Comparison of ENCODE assay signal across 1 cellular context in genomic region chr19:49580264-49581006, GRCh38.
A peak's percentile ranks its signal among the peaks of the same experiment; 100 is the strongest.
TF ChIP-seq lines count a peak whose summit lies in the region.

A gene with protein sequence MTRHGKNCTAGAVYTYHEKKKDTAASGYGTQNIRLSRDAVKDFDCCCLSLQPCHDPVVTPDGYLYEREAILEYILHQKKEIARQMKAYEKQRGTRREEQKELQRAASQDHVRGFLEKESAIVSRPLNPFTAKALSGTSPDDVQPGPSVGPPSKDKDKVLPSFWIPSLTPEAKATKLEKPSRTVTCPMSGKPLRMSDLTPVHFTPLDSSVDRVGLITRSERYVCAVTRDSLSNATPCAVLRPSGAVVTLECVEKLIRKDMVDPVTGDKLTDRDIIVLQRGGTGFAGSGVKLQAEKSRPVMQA (minus strand): TSS chr19:49580556. CDS start chr19:49560691, 19,865 bp downstream.

TF ChIP-seq in HepG2, 621 proteins besides CTCF, POLR2A, EP300 and RAD21 (continued from another document and continues in another):
- TF ChIP-seq ZNF710 (CRISPR knock-in tag; IDR thresholded peaks at IDR 0.05; ENCODE audit: borderline replicate concordance): peak; percentile 69; the same call in 1 of the 2 replicates
- no peak for TF ChIP-seq PTBP1 (IDR thresholded peaks at IDR 0.05; ENCODE audit: low read depth, low read length, poor library complexity, severe bottlenecking)
- no peak for TF ChIP-seq ZNF570 (CRISPR knock-in tag; IDR thresholded peaks at IDR 0.05; ENCODE audit: borderline replicate concordance)
- TF ChIP-seq MED1 (CRISPR knock-in tag; IDR thresholded peaks at IDR 0.05): peak; percentile 75
- peak; percentile 53 for TF ChIP-seq ZNF18 (CRISPR knock-in tag; IDR thresholded peaks at IDR 0.05; ENCODE audit: insufficient replicate concordance)
- peak; percentile 81; the same call in 1 of the 2 replicates for TF ChIP-seq ZFP82 (CRISPR knock-in tag; IDR thresholded peaks at IDR 0.05; ENCODE audit: borderline replicate concordance)
- TF ChIP-seq, protein P1, sequence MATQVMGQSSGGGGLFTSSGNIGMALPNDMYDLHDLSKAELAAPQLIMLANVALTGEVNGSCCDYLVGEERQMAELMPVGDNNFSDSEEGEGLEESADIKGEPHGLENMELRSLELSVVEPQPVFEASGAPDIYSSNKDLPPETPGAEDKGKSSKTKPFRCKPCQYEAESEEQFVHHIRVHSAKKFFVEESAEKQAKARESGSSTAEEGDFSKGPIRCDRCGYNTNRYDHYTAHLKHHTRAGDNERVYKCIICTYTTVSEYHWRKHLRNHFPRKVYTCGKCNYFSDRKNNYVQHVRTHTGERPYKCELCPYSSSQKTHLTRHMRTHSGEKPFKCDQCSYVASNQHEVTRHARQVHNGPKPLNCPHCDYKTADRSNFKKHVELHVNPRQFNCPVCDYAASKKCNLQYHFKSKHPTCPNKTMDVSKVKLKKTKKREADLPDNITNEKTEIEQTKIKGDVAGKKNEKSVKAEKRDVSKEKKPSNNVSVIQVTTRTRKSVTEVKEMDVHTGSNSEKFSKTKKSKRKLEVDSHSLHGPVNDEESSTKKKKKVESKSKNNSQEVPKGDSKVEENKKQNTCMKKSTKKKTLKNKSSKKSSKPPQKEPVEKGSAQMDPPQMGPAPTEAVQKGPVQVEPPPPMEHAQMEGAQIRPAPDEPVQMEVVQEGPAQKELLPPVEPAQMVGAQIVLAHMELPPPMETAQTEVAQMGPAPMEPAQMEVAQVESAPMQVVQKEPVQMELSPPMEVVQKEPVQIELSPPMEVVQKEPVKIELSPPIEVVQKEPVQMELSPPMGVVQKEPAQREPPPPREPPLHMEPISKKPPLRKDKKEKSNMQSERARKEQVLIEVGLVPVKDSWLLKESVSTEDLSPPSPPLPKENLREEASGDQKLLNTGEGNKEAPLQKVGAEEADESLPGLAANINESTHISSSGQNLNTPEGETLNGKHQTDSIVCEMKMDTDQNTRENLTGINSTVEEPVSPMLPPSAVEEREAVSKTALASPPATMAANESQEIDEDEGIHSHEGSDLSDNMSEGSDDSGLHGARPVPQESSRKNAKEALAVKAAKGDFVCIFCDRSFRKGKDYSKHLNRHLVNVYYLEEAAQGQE (IDR thresholded peaks at IDR 0.05; ENCODE audit: borderline replicate concordance in 1 of 2, low read depth in 1 of 2, low read length in 2 of 2): no peak; a peak in 1 of 4 replicates
- TF ChIP-seq ZNF567 (CRISPR knock-in tag; IDR thresholded peaks at IDR 0.05; ENCODE audit: borderline replicate concordance): 0 out of 2 replicates have a peak, but pooled peaks have one; percentile 57
- no peak for TF ChIP-seq ZIK1 (CRISPR knock-in tag; IDR thresholded peaks at IDR 0.05; ENCODE audit: borderline replicate concordance, low read depth)
- no peak for TF ChIP-seq HNF4G (IDR thresholded peaks at IDR 0.05; ENCODE audit: borderline replicate concordance, low read depth, low read length)
- TF ChIP-seq HNF4G (CRISPR knock-in tag; IDR thresholded peaks at IDR 0.05; ENCODE audit: borderline replicate concordance, low read depth): no peak
- no peak for TF ChIP-seq CSRNP1 (CRISPR knock-in tag; IDR thresholded peaks at IDR 0.05)
- TF ChIP-seq MYNN (CRISPR knock-in tag; IDR thresholded peaks at IDR 0.05; ENCODE audit: low read depth): 0 out of 2 replicates have a peak, but pooled peaks have one; percentile 45
- TF ChIP-seq XRCC5 (optimal IDR thresholded peaks at IDR 0.05; ENCODE audit: low read length): peak; percentile 98
- peak; percentile 73; the same call in 1 of the 2 replicates for TF ChIP-seq KLF11 (CRISPR knock-in tag; IDR thresholded peaks at IDR 0.05)
- TF ChIP-seq ZGPAT (CRISPR knock-in tag; IDR thresholded peaks at IDR 0.05): peak; percentile 82
- TF ChIP-seq, protein P2, sequence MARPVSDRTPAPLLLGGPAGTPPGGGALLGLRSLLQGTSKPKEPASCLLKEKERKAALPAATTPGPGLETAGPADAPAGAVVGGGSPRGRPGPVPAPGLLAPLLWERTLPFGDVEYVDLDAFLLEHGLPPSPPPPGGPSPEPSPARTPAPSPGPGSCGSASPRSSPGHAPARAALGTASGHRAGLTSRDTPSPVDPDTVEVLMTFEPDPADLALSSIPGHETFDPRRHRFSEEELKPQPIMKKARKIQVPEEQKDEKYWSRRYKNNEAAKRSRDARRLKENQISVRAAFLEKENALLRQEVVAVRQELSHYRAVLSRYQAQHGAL (CRISPR knock-in tag; IDR thresholded peaks at IDR 0.05; ENCODE audit: not compliant biosample characterization): no peak
- 0 out of 2 replicates have a peak, but pooled peaks have one; percentile 55 for TF ChIP-seq SSRP1 (CRISPR knock-in tag; IDR thresholded peaks at IDR 0.05)
- TF ChIP-seq, protein P3, sequence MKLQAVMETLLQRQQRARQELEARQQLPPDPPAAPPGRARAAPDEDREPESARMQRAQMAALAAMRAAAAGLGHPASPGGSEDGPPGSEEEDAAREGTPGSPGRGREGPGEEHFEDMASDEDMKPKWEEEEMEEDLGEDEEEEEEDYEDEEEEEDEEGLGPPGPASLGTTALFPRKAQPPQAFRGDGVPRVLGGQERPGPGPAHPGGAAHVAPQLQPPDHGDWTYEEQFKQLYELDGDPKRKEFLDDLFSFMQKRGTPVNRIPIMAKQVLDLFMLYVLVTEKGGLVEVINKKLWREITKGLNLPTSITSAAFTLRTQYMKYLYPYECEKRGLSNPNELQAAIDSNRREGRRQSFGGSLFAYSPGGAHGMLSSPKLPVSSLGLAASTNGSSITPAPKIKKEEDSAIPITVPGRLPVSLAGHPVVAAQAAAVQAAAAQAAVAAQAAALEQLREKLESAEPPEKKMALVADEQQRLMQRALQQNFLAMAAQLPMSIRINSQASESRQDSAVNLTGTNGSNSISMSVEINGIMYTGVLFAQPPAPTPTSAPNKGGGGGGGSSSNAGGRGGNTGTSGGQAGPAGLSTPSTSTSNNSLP (IDR thresholded peaks at IDR 0.05; ENCODE audit: low read depth, low read length): no peak
- TF ChIP-seq ZMAT3 (CRISPR knock-in tag; conservative IDR thresholded peaks at IDR 0.05): 0 out of 2 replicates have a peak, but pooled peaks have one; percentile 41
- TF ChIP-seq ADNP (CRISPR knock-in tag; IDR thresholded peaks at IDR 0.05): no peak
- TF ChIP-seq KDM1A (CRISPR knock-in tag; IDR thresholded peaks at IDR 0.05): 0 out of 2 replicates have a peak, but pooled peaks have one; percentile 7
- TF ChIP-seq, protein P4, sequence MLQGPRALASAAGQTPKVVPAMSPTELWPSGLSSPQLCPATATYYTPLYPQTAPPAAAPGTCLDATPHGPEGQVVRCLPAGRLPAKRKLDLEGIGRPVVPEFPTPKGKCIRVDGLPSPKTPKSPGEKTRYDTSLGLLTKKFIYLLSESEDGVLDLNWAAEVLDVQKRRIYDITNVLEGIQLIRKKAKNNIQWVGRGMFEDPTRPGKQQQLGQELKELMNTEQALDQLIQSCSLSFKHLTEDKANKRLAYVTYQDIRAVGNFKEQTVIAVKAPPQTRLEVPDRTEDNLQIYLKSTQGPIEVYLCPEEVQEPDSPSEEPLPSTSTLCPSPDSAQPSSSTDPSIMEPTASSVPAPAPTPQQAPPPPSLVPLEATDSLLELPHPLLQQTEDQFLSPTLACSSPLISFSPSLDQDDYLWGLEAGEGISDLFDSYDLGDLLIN (CRISPR knock-in tag; IDR thresholded peaks at IDR 0.05; ENCODE audit: borderline replicate concordance): no peak
- TF ChIP-seq TBL1XR1 (IDR thresholded peaks at IDR 0.05; ENCODE audit: borderline replicate concordance, low read length, partially characterized antibody): peak; percentile 44
- no peak for TF ChIP-seq SNAI1 (CRISPR knock-in tag; IDR thresholded peaks at IDR 0.05; ENCODE audit: borderline replicate concordance)
- peak; percentile 89 for TF ChIP-seq KMT2B (CRISPR knock-in tag; IDR thresholded peaks at IDR 0.05)
- no peak for TF ChIP-seq ZNF547 (CRISPR knock-in tag; IDR thresholded peaks at IDR 0.05)
- no peak for TF ChIP-seq ZNF577 (CRISPR knock-in tag; IDR thresholded peaks at IDR 0.05; ENCODE audit: borderline replicate concordance, low read depth)
- TF ChIP-seq TSC22D2 (CRISPR knock-in tag; IDR thresholded peaks at IDR 0.05; ENCODE audit: borderline replicate concordance): peak; percentile 62; the same call in 1 of the 2 replicates
- TF ChIP-seq, protein P5, sequence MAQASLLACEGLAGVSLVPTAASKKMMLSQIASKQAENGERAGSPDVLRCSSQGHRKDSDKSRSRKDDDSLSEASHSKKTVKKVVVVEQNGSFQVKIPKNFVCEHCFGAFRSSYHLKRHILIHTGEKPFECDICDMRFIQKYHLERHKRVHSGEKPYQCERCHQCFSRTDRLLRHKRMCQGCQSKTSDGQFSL (CRISPR knock-in tag; IDR thresholded peaks at IDR 0.05): peak; percentile 50; the same call in 1 of the 2 replicates
- no peak for TF ChIP-seq CCDC6 (CRISPR knock-in tag; IDR thresholded peaks at IDR 0.05)
- peak; percentile 81; the same call in 1 of the 2 replicates for TF ChIP-seq ZNF670 (CRISPR knock-in tag; IDR thresholded peaks at IDR 0.05; ENCODE audit: borderline replicate concordance)
- 0 out of 2 replicates have a peak, but pooled peaks have one; percentile 59 for TF ChIP-seq ZNF816 (CRISPR knock-in tag; IDR thresholded peaks at IDR 0.05; ENCODE audit: borderline replicate concordance)
- no peak for TF ChIP-seq TIGD3 (CRISPR knock-in tag; IDR thresholded peaks at IDR 0.05; ENCODE audit: borderline replicate concordance)
- 0 out of 2 replicates have a peak, but pooled peaks have one; percentile 18 for TF ChIP-seq ZNF768 (CRISPR knock-in tag; IDR thresholded peaks at IDR 0.05)
- no peak for TF ChIP-seq SNAPC5 (CRISPR knock-in tag; IDR thresholded peaks at IDR 0.05; ENCODE audit: borderline replicate concordance)
- TF ChIP-seq, protein P6, sequence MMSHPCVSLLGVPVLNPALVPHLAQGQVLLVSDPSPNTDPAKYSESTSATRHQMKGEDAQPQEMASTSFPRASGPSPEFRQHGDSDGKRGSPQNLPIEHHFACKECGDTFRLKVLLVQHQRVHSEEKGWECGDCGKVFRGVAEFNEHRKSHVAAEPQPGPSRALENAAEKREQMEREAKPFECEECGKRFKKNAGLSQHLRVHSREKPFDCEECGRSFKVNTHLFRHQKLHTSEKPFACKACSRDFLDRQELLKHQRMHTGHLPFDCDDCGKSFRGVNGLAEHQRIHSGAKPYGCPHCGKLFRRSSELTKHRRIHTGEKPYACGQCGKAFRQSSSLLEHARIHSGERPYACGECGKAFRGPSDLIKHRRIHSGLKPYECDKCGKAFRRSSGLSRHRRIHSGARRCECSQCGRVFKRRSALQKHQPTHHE (CRISPR knock-in tag; IDR thresholded peaks at IDR 0.05; ENCODE audit: borderline replicate concordance): peak; percentile 28; the same call in 1 of the 2 replicates
- TF ChIP-seq RXRB (CRISPR knock-in tag; IDR thresholded peaks at IDR 0.05; ENCODE audit: borderline replicate concordance): peak; percentile 80
- peak; percentile 64; the same call in 1 of the 2 replicates for TF ChIP-seq ATF1 (CRISPR knock-in tag; IDR thresholded peaks at IDR 0.05)
- TF ChIP-seq ASH2L (IDR thresholded peaks at IDR 0.05; ENCODE audit: insufficient read length, low read depth, low read length): peak; percentile 80
